Comparison of ENCODE assay signal across 1 cellular context in genomic region chr6:28943223-28943556, GRCh38.
TF ChIP-seq lines count a peak whose summit lies in the region.

No MANE protein-coding gene starts in this region.

TF ChIP-seq in K562, 482 proteins besides CTCF, POLR2A, EP300 and RAD21 (continued from another document):
- 0 out of 2 replicates have a peak, but pooled peaks have one; percentile 15 for TF ChIP-seq TRIM25 (IDR thresholded peaks at IDR 0.05; ENCODE audit: borderline replicate concordance)
- no peak for TF ChIP-seq SMAD1 (IDR thresholded peaks at IDR 0.05; ENCODE audit: low read depth, low read length, partially characterized antibody)
- TF ChIP-seq KAT7 (CRISPR knock-in tag; IDR thresholded peaks at IDR 0.05; ENCODE audit: borderline replicate concordance), result 0 out of 2 replicates have a peak, but pooled peaks have one; percentile 13
- peak in 1 of 2 experiments; percentile 9 for TF ChIP-seq NCOA2 (IDR thresholded peaks at IDR 0.05; ENCODE audit: partially characterized antibody in 2 of 2)
- TF ChIP-seq, protein P1, sequence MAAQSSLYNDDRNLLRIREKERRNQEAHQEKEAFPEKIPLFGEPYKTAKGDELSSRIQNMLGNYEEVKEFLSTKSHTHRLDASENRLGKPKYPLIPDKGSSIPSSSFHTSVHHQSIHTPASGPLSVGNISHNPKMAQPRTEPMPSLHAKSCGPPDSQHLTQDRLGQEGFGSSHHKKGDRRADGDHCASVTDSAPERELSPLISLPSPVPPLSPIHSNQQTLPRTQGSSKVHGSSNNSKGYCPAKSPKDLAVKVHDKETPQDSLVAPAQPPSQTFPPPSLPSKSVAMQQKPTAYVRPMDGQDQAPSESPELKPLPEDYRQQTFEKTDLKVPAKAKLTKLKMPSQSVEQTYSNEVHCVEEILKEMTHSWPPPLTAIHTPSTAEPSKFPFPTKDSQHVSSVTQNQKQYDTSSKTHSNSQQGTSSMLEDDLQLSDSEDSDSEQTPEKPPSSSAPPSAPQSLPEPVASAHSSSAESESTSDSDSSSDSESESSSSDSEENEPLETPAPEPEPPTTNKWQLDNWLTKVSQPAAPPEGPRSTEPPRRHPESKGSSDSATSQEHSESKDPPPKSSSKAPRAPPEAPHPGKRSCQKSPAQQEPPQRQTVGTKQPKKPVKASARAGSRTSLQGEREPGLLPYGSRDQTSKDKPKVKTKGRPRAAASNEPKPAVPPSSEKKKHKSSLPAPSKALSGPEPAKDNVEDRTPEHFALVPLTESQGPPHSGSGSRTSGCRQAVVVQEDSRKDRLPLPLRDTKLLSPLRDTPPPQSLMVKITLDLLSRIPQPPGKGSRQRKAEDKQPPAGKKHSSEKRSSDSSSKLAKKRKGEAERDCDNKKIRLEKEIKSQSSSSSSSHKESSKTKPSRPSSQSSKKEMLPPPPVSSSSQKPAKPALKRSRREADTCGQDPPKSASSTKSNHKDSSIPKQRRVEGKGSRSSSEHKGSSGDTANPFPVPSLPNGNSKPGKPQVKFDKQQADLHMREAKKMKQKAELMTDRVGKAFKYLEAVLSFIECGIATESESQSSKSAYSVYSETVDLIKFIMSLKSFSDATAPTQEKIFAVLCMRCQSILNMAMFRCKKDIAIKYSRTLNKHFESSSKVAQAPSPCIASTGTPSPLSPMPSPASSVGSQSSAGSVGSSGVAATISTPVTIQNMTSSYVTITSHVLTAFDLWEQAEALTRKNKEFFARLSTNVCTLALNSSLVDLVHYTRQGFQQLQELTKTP (IDR thresholded peaks at IDR 0.05; ENCODE audit: low read depth in 1 of 2, partially characterized antibody in 2 of 2), result peak in 1 of 2 experiments; percentile 65
- TF ChIP-seq GATAD2A (IDR thresholded peaks at IDR 0.05), result no peak
- no peak for TF ChIP-seq HEY1 (CRISPR knock-in tag; IDR thresholded peaks at IDR 0.05; ENCODE audit: borderline replicate concordance)
- peak in 1 of 2 experiments; percentile 57; a peak in 1 of 4 replicates for TF ChIP-seq SRF (CRISPR knock-in tag; IDR thresholded peaks at IDR 0.05)
- TF ChIP-seq, protein P2, sequence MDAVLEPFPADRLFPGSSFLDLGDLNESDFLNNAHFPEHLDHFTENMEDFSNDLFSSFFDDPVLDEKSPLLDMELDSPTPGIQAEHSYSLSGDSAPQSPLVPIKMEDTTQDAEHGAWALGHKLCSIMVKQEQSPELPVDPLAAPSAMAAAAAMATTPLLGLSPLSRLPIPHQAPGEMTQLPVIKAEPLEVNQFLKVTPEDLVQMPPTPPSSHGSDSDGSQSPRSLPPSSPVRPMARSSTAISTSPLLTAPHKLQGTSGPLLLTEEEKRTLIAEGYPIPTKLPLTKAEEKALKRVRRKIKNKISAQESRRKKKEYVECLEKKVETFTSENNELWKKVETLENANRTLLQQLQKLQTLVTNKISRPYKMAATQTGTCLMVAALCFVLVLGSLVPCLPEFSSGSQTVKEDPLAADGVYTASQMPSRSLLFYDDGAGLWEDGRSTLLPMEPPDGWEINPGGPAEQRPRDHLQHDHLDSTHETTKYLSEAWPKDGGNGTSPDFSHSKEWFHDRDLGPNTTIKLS (IDR thresholded peaks at IDR 0.05; ENCODE audit: borderline replicate concordance, low read depth), result 0 out of 2 replicates have a peak, but pooled peaks have one; percentile 36
- TF ChIP-seq ESRRA (IDR thresholded peaks at IDR 0.05; ENCODE audit: borderline replicate concordance, low read depth), result no peak
- peak; percentile 69 for TF ChIP-seq SMARCC2 (IDR thresholded peaks at IDR 0.05; ENCODE audit: low read depth)
- no peak for TF ChIP-seq ZSCAN29 (IDR thresholded peaks at IDR 0.05)
- TF ChIP-seq HDAC1 (IDR thresholded peaks at IDR 0.05), result 0 out of 4 replicates have a peak, but pooled peaks of 1 of the 2 experiments have one; percentile 22
- TF ChIP-seq FOXM1 (IDR thresholded peaks at IDR 0.05; ENCODE audit: low read depth), result 0 out of 2 replicates have a peak, but pooled peaks have one; percentile 36
- TF ChIP-seq FOXM1 (CRISPR knock-in tag; IDR thresholded peaks at IDR 0.05; ENCODE audit: low read depth), result no peak
- TF ChIP-seq TRIM24 (IDR thresholded peaks at IDR 0.05), result 0 out of 4 replicates have a peak, but pooled peaks of 1 of the 2 experiments have one; percentile 17
- 0 out of 2 replicates have a peak, but pooled peaks have one; percentile 39 for TF ChIP-seq ARID2 (IDR thresholded peaks at IDR 0.05)
- peak in 1 of 2 experiments; percentile 17; a peak in 1 of 4 replicates for TF ChIP-seq MNT (conservative IDR thresholded peaks at IDR 0.05)
- no peak for TF ChIP-seq SREBF1 (IDR thresholded peaks at IDR 0.05; ENCODE audit: borderline replicate concordance, low read depth, low read length)
- 0 out of 2 replicates have a peak, but pooled peaks have one; percentile 3 for TF ChIP-seq RAD51 (IDR thresholded peaks at IDR 0.05; ENCODE audit: borderline replicate concordance, low read depth)
- TF ChIP-seq SIN3A (IDR thresholded peaks at IDR 0.05; ENCODE audit: borderline replicate concordance in 2 of 2, control insufficient read depth in 1 of 2, low read depth in 2 of 2, low read length in 2 of 2), result peak in 1 of 2 experiments; percentile 21; a peak in 1 of 4 replicates
- peak; percentile 38; the same call in 1 of the 2 replicates for TF ChIP-seq SMARCA4 (IDR thresholded peaks at IDR 0.05)
- TF ChIP-seq STAT5B (CRISPR knock-in tag; IDR thresholded peaks at IDR 0.05), result no peak
- peak in 1 of 2 experiments; percentile 52; a peak in 1 of 4 replicates for TF ChIP-seq CSDE1 (IDR thresholded peaks at IDR 0.05)
- TF ChIP-seq MTA1 (IDR thresholded peaks at IDR 0.05; ENCODE audit: borderline replicate concordance), result 0 out of 2 replicates have a peak, but pooled peaks have one; percentile 30
- no peak for TF ChIP-seq POLR3G (IDR thresholded peaks at IDR 0.05; ENCODE audit: extremely low read depth, insufficient read length, insufficient replicate concordance)
- TF ChIP-seq POLR2AphosphoS5 (IDR thresholded peaks at IDR 0.05; ENCODE audit: control insufficient read depth, insufficient read depth, low read depth, low read length), result peak; percentile 28; the same call in 1 of the 2 replicates
- no peak for TF ChIP-seq ZNF3 (CRISPR knock-in tag; IDR thresholded peaks at IDR 0.05)
- TF ChIP-seq TEAD4 (IDR thresholded peaks at IDR 0.05; ENCODE audit: low read length), result no peak
- no peak for TF ChIP-seq TEAD4 (CRISPR knock-in tag; IDR thresholded peaks at IDR 0.05; ENCODE audit: borderline replicate concordance)
- TF ChIP-seq DPF2 (IDR thresholded peaks at IDR 0.05), result 0 out of 2 replicates have a peak, but pooled peaks have one; percentile 76
